17 cellular contexts compared by ENCODE assay signal in genomic region chr6:90729057-90729456, GRCh38.
A peak's percentile ranks its signal among the peaks of the same experiment; 100 is the strongest.
DNase-seq lines count a peak whose midpoint lies in the region; ATAC-seq, FAIRE-seq and TF ChIP-seq lines count a peak whose summit lies in the region.
"Had no signal": no experiment of that assay in that cellular context is flagged by ENCODE, and none has a peak within 500 bp of the region (broad histone marks: within the 10 kb centered on the region; RNA-seq: fewer than 3 reads in every experiment).

No MANE protein-coding gene starts in this region.

- no peak for TF ChIP-seq CTCF in mammary epithelial cell (conservative IDR thresholded peaks at IDR 0.05 in 1 of 2, IDR thresholded peaks at IDR 0.05 in 1 of 2; ENCODE audit: extremely low read depth in 1 of 2, insufficient read depth in 1 of 2, low read depth in 1 of 2, low read length in 2 of 2)
- no peak for TF ChIP-seq CTCF in breast epithelium (IDR thresholded peaks at IDR 0.05)
- TF ChIP-seq CTCF in epithelial cell of esophagus (IDR thresholded peaks at IDR 0.05; ENCODE audit: insufficient read depth, low read depth, low read length, missing control alignments) = no peak
- TF ChIP-seq CTCF in keratinocyte (optimal IDR thresholded peaks at IDR 0.05 in 1 of 3, IDR thresholded peaks at IDR 0.05 in 1 of 3, conservative IDR thresholded peaks at IDR 0.05 in 1 of 3; ENCODE audit: extremely low read depth in 1 of 3, insufficient read depth in 2 of 3, low read length in 3 of 3) = no peak

- peak overlapping the region; percentile 25 for H2AFZ ChIP-seq in mammary epithelial cell (ENCODE audit: low read depth, low read length)
- H2AFZ ChIP-seq in keratinocyte (ENCODE audit: control insufficient read depth, low read length) = no peak overlapping the region

- peaks cover under 1% of the 10 kb centered on the region for H3K9me3 Mint-ChIP-seq in activated T-cell treated with anti-CD3 and anti-CD28 coated beads, Interleukin-2, amount 50 U/mL, for 4 hours

- BruUV-seq in mammary epithelial cell (replicated peaks; lab: Mats Ljungman, UMichigan) = no TSS peak

- CTCF ChIA-PET in mammary epithelial cell (lab: Charles Lee; ENCODE audit: low non-redundant PET) = no interaction called here

- DNase-seq in mammary epithelial cell = peak; percentile 14
- no peak for DNase-seq in breast epithelium (ENCODE audit: low spot score in 2 of 2)
- DNase-seq in epithelial cell of esophagus (ENCODE audit: low read depth) = peak; percentile 54
- no peak for DNase-seq in keratinocyte (ENCODE audit: low read depth, low spot score)
- DNase-seq in GF-D8 (lab: John Stamatoyannopoulos, UW) = no peak
- no peak for DNase-seq in activated T-cell treated with anti-CD3 and anti-CD28 coated beads, Interleukin-2, amount 50 U/mL, for 4 hours
- no peak for DNase-seq in NCI-H1436 treated with DMSO at 0.1 percent for 48 hours (lab: John Stamatoyannopoulos, UW)
- DNase-seq: AML-193; CD4-positive, alpha-beta memory T cell; DMS153; DMS79 had no signal

- H3K9ac ChIP-seq in mammary epithelial cell (ENCODE audit: insufficient read depth, low read length) (no peak overlapping the region), keratinocyte (ENCODE audit: control insufficient read depth, extremely low read depth, insufficient read depth, low read length) (no peak overlapping the region)

- H3K27ac ChIP-seq in mammary epithelial cell (ENCODE audit: insufficient read depth, low read depth, low read length) = no peak overlapping the region
- no peak overlapping the region for H3K27ac ChIP-seq in breast epithelium
- no peak overlapping the region for H3K27ac ChIP-seq in keratinocyte (ENCODE audit: control insufficient read depth, insufficient read depth, low read length)
- H3K27ac ChIP-seq: 22Rv1, A549, C4-2B, HL-60 had no signal

- no peaks in the 10 kb centered on the region for H3K36me3 Mint-ChIP-seq in activated T-cell treated with anti-CD3 and anti-CD28 coated beads, Interleukin-2, amount 50 U/mL, for 4 hours (ENCODE audit: insufficient read depth)
- H3K36me3 Mint-ChIP-seq: CD4-positive, alpha-beta memory T cell had no signal

- no peaks in the 10 kb centered on the region for H3K36me3 ChIP-seq in mammary epithelial cell (ENCODE audit: insufficient read depth, low read length)
- no peaks in the 10 kb centered on the region for H3K36me3 ChIP-seq in breast epithelium
- no peaks in the 10 kb centered on the region for H3K36me3 ChIP-seq in keratinocyte (ENCODE audit: control insufficient read depth in 2 of 2, extremely low read depth in 1 of 2, insufficient read depth in 2 of 2, low read length in 2 of 2)
- H3K36me3 ChIP-seq: HAP-1 had no signal

- H3K4me1 ChIP-seq in mammary epithelial cell (ENCODE audit: insufficient read depth, low read length) (peaks cover 19% of the 10 kb centered on the region), breast epithelium (no peaks in the 10 kb centered on the region), keratinocyte (ENCODE audit: control insufficient read depth, extremely low read depth, insufficient read depth, low read length) (peaks cover 20% of the 10 kb centered on the region)
- H3K4me1 ChIP-seq: A549, HAP-1 had no signal

- no peaks in the 10 kb centered on the region for H3K9me1 ChIP-seq in keratinocyte (ENCODE audit: control insufficient read depth, extremely low read depth, insufficient read depth, low read length)

- no peaks in the 10 kb centered on the region for H3K4me1 Mint-ChIP-seq in activated T-cell treated with anti-CD3 and anti-CD28 coated beads, Interleukin-2, amount 50 U/mL, for 4 hours (ENCODE audit: low read depth)
- H3K4me1 Mint-ChIP-seq: CD4-positive, alpha-beta memory T cell had no signal

- WGBS in mammary epithelial cell (ENCODE audit: low coverage, missing lambda C conversion rate) = 51% methylated on average over 2 of the region's 2 CpGs

- no peak for TF ChIP-seq POLR2A in breast epithelium (IDR thresholded peaks at IDR 0.05)

- dilution Hi-C loops in mammary epithelial cell (cut with HindIII; ENCODE audit: low sequenced_read_pairs) (no loop called here), keratinocyte (cut with MboI; ENCODE audit: extremely low pct_ligation_motif_present, low sequenced_read_pairs) (no loop called here)

- no peak overlapping the region for H3K4me2 ChIP-seq in mammary epithelial cell (ENCODE audit: insufficient read depth, low read depth, low read length)
- H3K4me2 ChIP-seq in keratinocyte (ENCODE audit: control insufficient read depth, extremely low read depth, insufficient read depth, low read depth, low read length) = no peak overlapping the region
- H3K4me2 ChIP-seq: A549 had no signal

- H3K9me3 ChIP-seq in mammary epithelial cell (replicated peaks; ENCODE audit: insufficient read depth, low read length) = no peaks in the 10 kb centered on the region
- no peaks in the 10 kb centered on the region for H3K9me3 ChIP-seq in breast epithelium
- H3K9me3 ChIP-seq in keratinocyte (ENCODE audit: control insufficient read depth, low read depth, low read length) = no peaks in the 10 kb centered on the region
- H3K9me3 ChIP-seq: A549, HAP-1 had no signal

- H3K4me3 Mint-ChIP-seq in activated T-cell treated with anti-CD3 and anti-CD28 coated beads, Interleukin-2, amount 50 U/mL, for 4 hours = no peak overlapping the region
- H3K4me3 Mint-ChIP-seq: CD4-positive, alpha-beta memory T cell had no signal

- intact Hi-C loops in mammary epithelial cell (cut with micrococcal nuclease) = no loop called here
- intact Hi-C loops in breast epithelium (cut with DNase I; ENCODE audit: low total_unique reads) = no loop called here

- H3K27me3 ChIP-seq in mammary epithelial cell (ENCODE audit: insufficient read depth, low read length) = no peaks in the 10 kb centered on the region
- H3K27me3 ChIP-seq in breast epithelium = no peaks in the 10 kb centered on the region
- H3K27me3 ChIP-seq in keratinocyte (ENCODE audit: control insufficient read depth, extremely low read depth, insufficient read depth, low read length) = no peaks in the 10 kb centered on the region

- H4K20me1 ChIP-seq in mammary epithelial cell (ENCODE audit: insufficient read depth, low read length) (no peaks in the 10 kb centered on the region), keratinocyte (ENCODE audit: control insufficient read depth, extremely low read depth, insufficient read depth, low read length) (no peaks in the 10 kb centered on the region)

- H3K4me3 ChIP-seq in mammary epithelial cell (replicated peaks in 1 of 3; ENCODE audit: insufficient read depth in 1 of 3, low read depth in 2 of 3, low read length in 3 of 3) = no peak overlapping the region
- H3K4me3 ChIP-seq in breast epithelium = no peak overlapping the region
- no peak overlapping the region for H3K4me3 ChIP-seq in epithelial cell of esophagus (ENCODE audit: low read length)
- no peak overlapping the region for H3K4me3 ChIP-seq in keratinocyte (ENCODE audit: control insufficient read depth in 2 of 3, extremely low read depth in 1 of 3, insufficient read depth in 2 of 3, low read depth in 1 of 3, low read length in 3 of 3)
- H3K4me3 ChIP-seq: A549, GM12878, HAP-1 had no signal

- FAIRE-seq in keratinocyte (lab: Jason Lieb, UNC) = peak; percentile 55
- FAIRE-seq: A549, GM12878 had no signal

- no peak for ATAC-seq in activated T-cell treated with anti-CD3 and anti-CD28 coated beads, Interleukin-2, amount 50 U/mL, for 4 hours
- ATAC-seq: A549 had no signal

- H3K79me2 ChIP-seq in mammary epithelial cell (ENCODE audit: insufficient read depth, low read length) (no peaks in the 10 kb centered on the region), keratinocyte (ENCODE audit: control insufficient read depth, insufficient read depth, low read length) (no peaks in the 10 kb centered on the region)

- in situ Hi-C loops in mammary epithelial cell (cut with MboI; ENCODE audit: low sequenced_read_pairs in 2 of 2) = no loop called here

- peaks cover 9% of the 10 kb centered on the region for H3K27me3 Mint-ChIP-seq in activated T-cell treated with anti-CD3 and anti-CD28 coated beads, Interleukin-2, amount 50 U/mL, for 4 hours (ENCODE audit: low read depth)

Comparison
In these comparisons a context has a peak if more than half of its experiments do, and no peak if none do; other contexts are left out.
1. DNase-seq: peak in mammary epithelial cell (single experiment) and epithelial cell of esophagus (single experiment); none in breast epithelium (0 of 2), keratinocyte (single experiment), GF-D8 (single experiment), activated T-cell treated with anti-CD3 and anti-CD28 coated beads, Interleukin-2, amount 50 U/mL, for 4 hours (single experiment) and NCI-H1436 treated with DMSO at 0.1 percent for 48 hours (single experiment).